In genomic region chr4:103403619-103404018, GRCh38 we compare ENCODE assay signal across 11 cellular contexts.
"Had no signal": no experiment of that assay in that cellular context is flagged by ENCODE, and none has a peak within 500 bp of the region (broad histone marks: within the 10 kb centered on the region; RNA-seq: fewer than 3 reads in every experiment).

No MANE protein-coding gene starts in this region.

- H3K36me3 ChIP-seq: HAP-1 had no signal

- H3K27ac ChIP-seq: GM23248 had no signal

- H3K4me3 Mint-ChIP-seq: GM23338, H9, HFFc6 had no signal

- H3K4me1 ChIP-seq: HAP-1 had no signal

- H3K4me2 ChIP-seq: GM23338 had no signal

- DNase-seq: GM23248, GOT3, H7, H9, HCEC 1CT, HFFc6 had no signal

- FAIRE-seq: H1, H54 had no signal

- H3K9me3 Mint-ChIP-seq: GM23338, H9, HFFc6 had no signal

- H2AFZ ChIP-seq: GM23248, GM23338 had no signal

- ATAC-seq: GM23338, HCT116 had no signal

- H3K9me3 ChIP-seq: HAP-1 had no signal

- H3K27ac Mint-ChIP-seq: GM23338, H9, HFFc6 had no signal

- H3K9ac ChIP-seq: GM23248 had no signal

- H3K4me3 ChIP-seq: GM23248, GM23338, HAP-1 had no signal
